8 cellular contexts compared by ENCODE assay signal in the genomic region with DNA sequence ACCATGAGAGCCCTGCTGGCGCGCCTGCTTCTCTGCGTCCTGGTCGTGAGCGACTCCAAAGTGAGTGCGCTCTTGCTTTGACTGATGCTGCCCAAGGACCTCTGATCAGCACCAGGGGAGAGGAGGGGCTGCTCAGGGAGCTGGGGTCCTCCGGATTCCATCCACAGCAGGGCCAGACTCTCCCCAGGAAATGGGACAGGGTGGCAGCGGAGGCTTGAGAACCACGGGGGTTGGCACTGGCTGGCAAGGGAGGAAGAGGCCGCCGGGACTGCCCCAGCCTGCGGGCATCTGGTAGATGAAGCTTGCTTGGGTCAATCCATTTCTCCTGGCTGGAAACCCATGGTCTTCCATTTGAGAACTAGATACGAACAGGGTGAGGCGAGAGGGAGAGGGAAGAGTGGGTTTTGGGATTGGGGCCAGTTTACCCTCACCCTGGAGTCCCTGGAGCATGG. TPM values are rescaled to one million over a fixed set of nuclear protein-coding genes. Genes with fewer than 3 reads are reported as not detected.
A peak's percentile ranks its signal among the peaks of the same experiment; 100 is the strongest.
DNase-seq lines count a peak whose midpoint lies in the region; ATAC-seq and TF ChIP-seq lines count a peak whose summit lies in the region.

No MANE protein-coding gene starts in this region.

- peak overlapping the region; percentile 100 for H3K4me3 Mint-ChIP-seq in Calu3 (ENCODE audit: low read depth, unreplicated experiment)
- peak overlapping the region; percentile 97 for H3K4me3 Mint-ChIP-seq in osteocyte (ENCODE audit: unreplicated experiment)

- H3K27me3 Mint-ChIP-seq in Calu3 (ENCODE audit: unreplicated experiment) (no peaks in the 10 kb centered on the region), osteocyte (ENCODE audit: unreplicated experiment) (no peaks in the 10 kb centered on the region)

- TF ChIP-seq POLR2A in esophagus squamous epithelium (IDR thresholded peaks at IDR 0.05) = no peak

- DNase-seq in Calu3 (no peak), Panc1 (ENCODE audit: low read depth, low spot score) (no peak), esophagus squamous epithelium (lab: John Stamatoyannopoulos, UW) (no peak), osteocyte (ENCODE audit: extremely low spot score, unreplicated experiment) (no peak), amygdala (lab: John Stamatoyannopoulos, UW) (no peak)

- in situ Hi-C loops in Panc1 (cut with HindIII; ENCODE audit: low pct_unique_long_range_greater_than_20kb, low sequenced_read_pairs) = no loop called here

- peaks cover 2% of the 10 kb centered on the region; the same call in 1 of the 2 replicates for H3K36me3 ChIP-seq in Panc1 (ENCODE audit: control insufficient read depth, insufficient read depth, low read length)
- H3K36me3 ChIP-seq in esophagus squamous epithelium = peaks cover 0 to 37% (median 0%) of the 10 kb centered on the region in 3 donors

- peak overlapping the region; percentile 97 for H3K27ac ChIP-seq in Panc1 (ENCODE audit: low read length)
- peak overlapping the region; percentile 72 to 88 (median 86) for H3K27ac ChIP-seq in esophagus squamous epithelium

- H3K4me1 Mint-ChIP-seq in Calu3 (ENCODE audit: low read depth, unreplicated experiment) (peaks cover 78% of the 10 kb centered on the region), osteocyte (ENCODE audit: unreplicated experiment) (peaks cover 94% of the 10 kb centered on the region)

- POLR2A ChIA-PET in Panc1 (lab: Charles Lee) = interaction anchor here (0.6 kb wide), 1 partner anchor 25 kb away, joined by 3 read pairs; no protein-coding TSS in a partner anchor

- no peaks in the 10 kb centered on the region for H3K9me3 Mint-ChIP-seq in Calu3 (ENCODE audit: low read depth, unreplicated experiment)
- no peaks in the 10 kb centered on the region for H3K9me3 Mint-ChIP-seq in osteocyte (ENCODE audit: unreplicated experiment)

- no peaks in the 10 kb centered on the region for H3K9me3 ChIP-seq in Panc1 (ENCODE audit: control insufficient read depth, insufficient read depth, low read depth, low read length)
- H3K9me3 ChIP-seq in esophagus squamous epithelium = no peaks in the 10 kb centered on the region

- H3K36me3 Mint-ChIP-seq in Calu3 (ENCODE audit: insufficient read depth, unreplicated experiment) = peaks cover 93% of the 10 kb centered on the region
- peaks cover 36% of the 10 kb centered on the region for H3K36me3 Mint-ChIP-seq in osteocyte (ENCODE audit: unreplicated experiment)

- TF ChIP-seq CTCF in Calu3 (IDR thresholded peaks at IDR 0.05; ENCODE audit: unreplicated experiment) (no peak), Panc1 (IDR thresholded peaks at IDR 0.05) (no peak), esophagus squamous epithelium (IDR thresholded peaks at IDR 0.05) (no peak), osteocyte (IDR thresholded peaks at IDR 0.05) (no peak)

- no peaks in the 10 kb centered on the region for H3K27me3 ChIP-seq in Panc1 (ENCODE audit: control insufficient read depth, insufficient read depth, low read length)
- H3K27me3 ChIP-seq in esophagus squamous epithelium = no peaks in the 10 kb centered on the region

- CTCF ChIA-PET in Calu3 (lab: Charles Lee) = interaction anchor here (1.2 to 3.6 kb wide), 2 partner anchors 23 to 45 kb away, joined by 3 to 51 read pairs; no protein-coding TSS in a partner anchor
- CTCF ChIA-PET in Panc1 (lab: Charles Lee) = interaction anchor here (1.1 to 1.3 kb wide), 2 partner anchors 25 to 28 kb away, joined by 3 to 5 read pairs; no protein-coding TSS in a partner anchor

- intact Hi-C loops in Calu3 (cut with micrococcal nuclease; ENCODE audit: unreplicated experiment) (no loop called here), Panc1 (cut with micrococcal nuclease; ENCODE audit: unreplicated experiment) (no loop called here), esophagus squamous epithelium (cut with DNase I) (no loop called here)

- BruUV-seq in Calu3 (replicated peaks; lab: Mats Ljungman, UMichigan) (no TSS peak), Panc1 (replicated peaks; lab: Mats Ljungman, UMichigan) (no TSS peak)

- ATAC-seq in Panc1 = no peak; the same call in 1 of the 2 replicates
- ATAC-seq in GM18873 (IDR thresholded peaks at IDR 0.05; ENCODE audit: low FRiP score, unreplicated experiment) = no peak
- ATAC-seq in GM21423 (IDR thresholded peaks at IDR 0.05; ENCODE audit: unreplicated experiment) = no peak
- no peak for ATAC-seq in GM21390 (IDR thresholded peaks at IDR 0.05; ENCODE audit: unreplicated experiment)

- WGBS in esophagus squamous epithelium, 2 donors = 12 to 46% methylated on average over 5 to 6 of the region's 14 CpGs

- H3K4me1 ChIP-seq in Panc1 (ENCODE audit: control insufficient read depth, insufficient read depth, low read length) (peaks cover 72% of the 10 kb centered on the region), esophagus squamous epithelium (peaks cover 18 to 100% (median 41%) of the 10 kb centered on the region in 3 donors)

- H3K27ac Mint-ChIP-seq in Calu3 (ENCODE audit: unreplicated experiment) = peak overlapping the region; percentile 100
- H3K27ac Mint-ChIP-seq in osteocyte (ENCODE audit: unreplicated experiment) = peak overlapping the region; percentile 91

- H3K4me3 ChIP-seq in Panc1 (ENCODE audit: low read depth in 2 of 2, low read length in 2 of 2) (peak overlapping the region; percentile 73 to 77), esophagus squamous epithelium (peak overlapping the region; percentile 61 to 89 (median 80))

RNA-seq across cellular contexts. Expression of gene PLAU, which starts 0.6 kb away (rescaled TPM):
- total RNA-seq in Calu3 (2022) (655 and 706 TPM in 2 replicates), Panc1 (2021; ENCODE audit: unreplicated experiment) (305 TPM), esophagus squamous epithelium (10 to 100 TPM in 2 of 4 donors, 1 to 10 TPM in 2; 8.8 to 15.9 (median 11.9) TPM), osteocyte (112 and 118 TPM in 2 replicates)
- polyA plus RNA-seq in Panc1 (2012; ENCODE audit: insufficient read length) = 162 TPM

RNA-seq across cellular contexts. Expression of gene CAMK2G, which starts 37.2 kb away (rescaled TPM):
- total RNA-seq in Calu3 (2022) (58.1 and 58.9 TPM in 2 replicates), Panc1 (2021; ENCODE audit: unreplicated experiment) (41.4 TPM), esophagus squamous epithelium (10 to 100 TPM; 15.5 to 37.0 (median 28.6) TPM), osteocyte (37.6 and 38.2 TPM in 2 replicates)
- 37.5 TPM for polyA plus RNA-seq in Panc1 (2012; ENCODE audit: insufficient read length)
